ENCODE assay signal across 13 cellular contexts in genomic region chr17:68379692-68380677, GRCh38.
A peak's percentile ranks its signal among the peaks of the same experiment; 100 is the strongest.
DNase-seq lines count a peak whose midpoint lies in the region; ATAC-seq and TF ChIP-seq lines count a peak whose summit lies in the region.
"Had no signal": no experiment of that assay in that cellular context is flagged by ENCODE, and none has a peak within 500 bp of the region (broad histone marks: within the 10 kb centered on the region; RNA-seq: fewer than 3 reads in every experiment).

No MANE protein-coding gene starts in this region.

- intact Hi-C loops in heart right ventricle (cut with DNase I), result loop anchor here in 2 of 10 donors (5.0 kb wide), 1 partner anchor 88 kb away; the partner anchor contains the start of genes ARSG (in 2 of the 2) and SLC16A6 (in 2 of the 2)
- intact Hi-C loops in left ventricle myocardium superior (cut with micrococcal nuclease), result no loop called here
- intact Hi-C loops in upper lobe of right lung (cut with DNase I), result no loop called here

- peak overlapping the region; percentile 87 to 100 (median 94) for H3K27ac ChIP-seq in heart right ventricle
- H3K27ac ChIP-seq in upper lobe of right lung, result peak overlapping the region; percentile 93

- H3K4me1 Mint-ChIP-seq in chondrocyte (ENCODE audit: low read depth) (peaks cover 31% of the 10 kb centered on the region), osteocyte (ENCODE audit: unreplicated experiment) (peaks cover 53% of the 10 kb centered on the region)

- H3K27me3 ChIP-seq in heart right ventricle, result no peaks in the 10 kb centered on the region
- H3K27me3 ChIP-seq in upper lobe of right lung, result no peaks in the 10 kb centered on the region
- H3K27me3 ChIP-seq: MG63 had no signal

- no peak for ATAC-seq in heart right ventricle
- no peak for ATAC-seq in left ventricle myocardium superior
- no peak for ATAC-seq in upper lobe of right lung
- no peak for ATAC-seq in HG02970 (IDR thresholded peaks at IDR 0.05; ENCODE audit: low FRiP score, unreplicated experiment)
- ATAC-seq: naive thymus-derived CD8-positive, alpha-beta T cell had no signal

- H3K27me3 Mint-ChIP-seq in chondrocyte (ENCODE audit: low read depth) (no peaks in the 10 kb centered on the region), osteocyte (ENCODE audit: unreplicated experiment) (no peaks in the 10 kb centered on the region)
- H3K27me3 Mint-ChIP-seq: naive thymus-derived CD8-positive, alpha-beta T cell had no signal

- H3K4me3 Mint-ChIP-seq in chondrocyte (ENCODE audit: unreplicated experiment), result no peak overlapping the region
- no peak overlapping the region for H3K4me3 Mint-ChIP-seq in osteocyte (ENCODE audit: unreplicated experiment)
- H3K4me3 Mint-ChIP-seq: activated T-cell treated with anti-CD3 and anti-CD28 coated beads, Interleukin-2, amount 50 U/mL, for 4 hours; naive thymus-derived CD8-positive, alpha-beta T cell had no signal

- H3K36me3 ChIP-seq in heart right ventricle, result no peaks in the 10 kb centered on the region
- no peaks in the 10 kb centered on the region for H3K36me3 ChIP-seq in upper lobe of right lung
- H3K36me3 ChIP-seq: MG63 had no signal

- peaks cover 18 to 75% (median 52%) of the 10 kb centered on the region in 9 donors for H3K4me1 ChIP-seq in heart right ventricle
- H3K4me1 ChIP-seq in upper lobe of right lung, result peaks cover 53% of the 10 kb centered on the region

- no peaks in the 10 kb centered on the region for H3K9me3 Mint-ChIP-seq in chondrocyte (ENCODE audit: low read depth)
- H3K9me3 Mint-ChIP-seq in osteocyte (ENCODE audit: unreplicated experiment), result no peaks in the 10 kb centered on the region
- H3K9me3 Mint-ChIP-seq: activated T-cell treated with anti-CD3 and anti-CD28 coated beads, Interleukin-2, amount 50 U/mL, for 4 hours; naive thymus-derived CD8-positive, alpha-beta T cell had no signal

- no peak overlapping the region for H3K4me3 ChIP-seq in heart right ventricle
- no peak overlapping the region for H3K4me3 ChIP-seq in upper lobe of right lung
- H3K4me3 ChIP-seq: MG63 had no signal

- H3K9me3 ChIP-seq in heart right ventricle (no peaks in the 10 kb centered on the region), upper lobe of right lung (no peaks in the 10 kb centered on the region)
- H3K9me3 ChIP-seq: MG63 had no signal

- WGBS in heart right ventricle, 2 donors, result 91 to 93% methylated on average over 11 of the region's 11 CpGs

- H3K27ac Mint-ChIP-seq in chondrocyte (ENCODE audit: unreplicated experiment), result no peak overlapping the region
- peak overlapping the region; percentile 48 for H3K27ac Mint-ChIP-seq in osteocyte (ENCODE audit: unreplicated experiment)

- no peak for TF ChIP-seq CTCF in heart right ventricle (IDR thresholded peaks at IDR 0.05)
- TF ChIP-seq CTCF in chondrocyte (IDR thresholded peaks at IDR 0.05), result no peak
- TF ChIP-seq CTCF in osteocyte (IDR thresholded peaks at IDR 0.05), result no peak
- TF ChIP-seq CTCF in upper lobe of right lung (IDR thresholded peaks at IDR 0.05), result no peak

- H3K36me3 Mint-ChIP-seq in chondrocyte (ENCODE audit: low read depth), result no peaks in the 10 kb centered on the region
- no peaks in the 10 kb centered on the region for H3K36me3 Mint-ChIP-seq in osteocyte (ENCODE audit: unreplicated experiment)

- DNase-seq in heart right ventricle, result no peak
- no peak for DNase-seq in left ventricle myocardium superior
- DNase-seq in chondrocyte (ENCODE audit: low spot score), result peak; percentile 4
- no peak for DNase-seq in osteocyte (ENCODE audit: extremely low spot score, unreplicated experiment)
- no peak for DNase-seq in upper lobe of right lung
- no peak for DNase-seq in MV-4-11 (lab: John Stamatoyannopoulos, UW)
- no peak for DNase-seq in NK-92 (lab: John Stamatoyannopoulos, UW; ENCODE audit: unreplicated experiment)
- DNase-seq: activated CD4-positive, alpha-beta T cell treated with anti-CD3 and anti-CD28 coated beads for 4 hours; activated T-cell treated with anti-CD3 and anti-CD28 coated beads, Interleukin-2, amount 50 U/mL, for 4 hours; effector memory CD4-positive, alpha-beta T cell; naive thymus-derived CD8-positive, alpha-beta T cell had no signal
